In the genomic region with DNA sequence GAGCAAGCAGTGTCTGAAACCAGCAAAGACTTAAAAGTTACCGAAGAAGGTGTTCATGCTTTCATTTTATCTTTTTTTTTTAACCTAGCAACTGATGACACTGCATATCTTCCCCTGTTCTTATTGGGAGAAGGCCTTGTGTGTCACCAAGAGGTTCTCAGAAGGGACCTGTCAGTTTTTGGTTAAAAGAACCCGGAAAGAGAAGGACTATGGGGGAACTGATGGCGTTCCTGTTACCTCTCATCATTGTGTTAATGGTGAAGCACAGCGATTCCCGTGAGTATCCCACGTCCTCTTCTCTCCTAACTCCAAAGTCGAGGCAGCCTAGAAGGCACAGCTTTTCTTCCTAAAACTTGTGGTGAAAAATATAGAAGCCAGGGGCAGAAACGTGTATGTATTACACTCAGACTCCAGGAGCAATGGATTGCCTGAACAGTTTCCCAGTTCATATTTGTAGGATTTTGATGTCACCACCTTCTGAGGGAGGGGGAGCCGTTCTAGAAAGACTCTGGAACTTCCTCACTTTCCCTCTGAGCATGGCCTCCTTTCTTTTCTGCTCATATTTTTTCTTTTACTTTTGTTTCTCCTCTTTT, we compare ENCODE assay signal across 8 cellular contexts. TPM values are rescaled to one million over a fixed set of nuclear protein-coding genes. Genes with fewer than 3 reads are reported as not detected.
DNase-seq lines count a peak whose midpoint lies in the region; ATAC-seq lines count a peak whose summit lies in the region.

Gene MR1 (plus strand): TSS at position 185 of the 593 bp plus-strand sequence. CDS start 25 bp downstream, at position 210.

- H3K4me3 Mint-ChIP-seq in activated naive CD4-positive, alpha-beta T cell treated with anti-CD3 and anti-CD28 coated beads for 36 hours = peak within 1 kb of the TSS; percentile 91

- H3K9me3 Mint-ChIP-seq in activated naive CD4-positive, alpha-beta T cell treated with anti-CD3 and anti-CD28 coated beads for 36 hours = no peaks in the 10 kb centered on the region

- H3K27ac ChIP-seq in stomach smooth muscle (ENCODE audit: low read length) = peak within 1 kb of the TSS; percentile 99

- H3K4me1 Mint-ChIP-seq in activated naive CD4-positive, alpha-beta T cell treated with anti-CD3 and anti-CD28 coated beads for 36 hours (ENCODE audit: low read depth) = peaks cover 49% of the 10 kb centered on the region

- H3K36me3 Mint-ChIP-seq in activated naive CD4-positive, alpha-beta T cell treated with anti-CD3 and anti-CD28 coated beads for 36 hours (ENCODE audit: low read depth) = peaks cover 4% of the 10 kb centered on the region

- H3K27ac Mint-ChIP-seq in activated naive CD4-positive, alpha-beta T cell treated with anti-CD3 and anti-CD28 coated beads for 36 hours = peak within 1 kb of the TSS; percentile 100

- CTCF ChIA-PET in activated naive CD4-positive, alpha-beta T cell treated with anti-CD3 and anti-CD28 coated beads for 36 hours (lab: Charles Lee) = interaction anchor here (0.6 to 11.6 kb wide), 8 partner anchors 9 to 148 kb away, joined by 3 to 158 read pairs (median 6); no protein-coding TSS in a partner anchor

- peaks cover 12% of the 10 kb centered on the region for H3K4me1 ChIP-seq in stomach smooth muscle (ENCODE audit: control insufficient read depth, insufficient read depth, low read length)

- H3K9me3 ChIP-seq in stomach smooth muscle (ENCODE audit: control insufficient read depth in 2 of 2, low read length in 2 of 2) = no peaks in the 10 kb centered on the region

- intact Hi-C loops in activated naive CD4-positive, alpha-beta T cell treated with anti-CD3 and anti-CD28 coated beads for 36 hours (cut with micrococcal nuclease) = loop anchor here (1.0 to 10.0 kb wide), 8 partner anchors 12 to 1211 kb away; partner anchors contain the start of genes CEP350, QSOX1 and STX6

- no peaks in the 10 kb centered on the region for H3K27me3 ChIP-seq in stomach smooth muscle (ENCODE audit: control insufficient read depth in 1 of 2, insufficient read depth in 2 of 2, low read length in 2 of 2)

- peak; percentile 97 for ATAC-seq in GM21786 (IDR thresholded peaks at IDR 0.05; ENCODE audit: unreplicated experiment)

- peak; percentile 44 for DNase-seq in activated naive CD4-positive, alpha-beta T cell treated with anti-CD3 and anti-CD28 coated beads for 36 hours
- no peak for DNase-seq in activated naive CD4-positive, alpha-beta T cell (lab: John Stamatoyannopoulos, UW)
- peak; percentile 97 for DNase-seq in KBM-7
- peak; percentile 97 for DNase-seq in SKM-1 treated with dmso at 0.1 percent for 144 hours (lab: John Stamatoyannopoulos, UW; ENCODE audit: unreplicated experiment)
- DNase-seq in cerebellar cortex (ENCODE audit: low spot score) = peak; percentile 92
- DNase-seq in left kidney (ENCODE audit: low read depth, low spot score) = peak; percentile 79

- peak within 1 kb of the TSS; percentile 51 to 85 for H3K4me3 ChIP-seq in stomach smooth muscle (ENCODE audit: low read length in 2 of 2)

- H3K27me3 Mint-ChIP-seq in activated naive CD4-positive, alpha-beta T cell treated with anti-CD3 and anti-CD28 coated beads for 36 hours (ENCODE audit: low read depth) = no peaks in the 10 kb centered on the region

- in situ Hi-C loops in KBM-7 (cut with MboI; ENCODE audit: low pct_unique_long_range_greater_than_20kb, low sequenced_read_pairs) = no loop called here

- H3K9ac ChIP-seq in stomach smooth muscle (ENCODE audit: low read length in 2 of 2) = peak within 1 kb of the TSS; percentile 86 to 95

- no peaks in the 10 kb centered on the region for H3K36me3 ChIP-seq in stomach smooth muscle (ENCODE audit: control insufficient read depth in 2 of 2, insufficient read depth in 2 of 2, low read length in 2 of 2)

RNA-seq across cellular contexts. Expression of gene MR1, which starts in this region (rescaled TPM):
- 10 to 100 TPM; 22.5 to 25.0 TPM for total RNA-seq in activated naive CD4-positive, alpha-beta T cell treated with anti-CD3 and anti-CD28 coated beads for 36 hours

Comparison
In these comparisons a context has a peak if more than half of its experiments do, and no peak if none do; other contexts are left out.
1. DNase-seq: peak in activated naive CD4-positive, alpha-beta T cell treated with anti-CD3 and anti-CD28 coated beads for 36 hours (single experiment), KBM-7 (single experiment), SKM-1 treated with dmso at 0.1 percent for 144 hours (single experiment), cerebellar cortex (single experiment) and left kidney (single experiment); none in activated naive CD4-positive, alpha-beta T cell (0 of 4).